ENCODE assay signal across 13 cellular contexts in genomic region chr6:144341831-144342527, GRCh38. TPM values are rescaled to one million over a fixed set of nuclear protein-coding genes. Genes with fewer than 3 reads are reported as not detected.
DNase-seq lines count a peak whose midpoint lies in the region; ATAC-seq and TF ChIP-seq lines count a peak whose summit lies in the region.
"Had no signal": no experiment of that assay in that cellular context is flagged by ENCODE, and none has a peak within 500 bp of the region (broad histone marks: within the 10 kb centered on the region; RNA-seq: fewer than 3 reads in every experiment).

No MANE protein-coding gene starts in this region.

- no peak overlapping the region for H3K9ac ChIP-seq in neural progenitor cell

- H3K27me3 Mint-ChIP-seq in activated naive CD4-positive, alpha-beta T cell treated with anti-CD3 and anti-CD28 coated beads, Interleukin-2, amount 10 ng/mL, durations not matched to agents 7 days and 5 days = no peaks in the 10 kb centered on the region
- no peaks in the 10 kb centered on the region for H3K27me3 Mint-ChIP-seq in endothelial cell (ENCODE audit: unreplicated experiment)
- no peaks in the 10 kb centered on the region for H3K27me3 Mint-ChIP-seq in neural progenitor cell (ENCODE audit: insufficient read depth, low read depth)

- peaks cover 14% of the 10 kb centered on the region for H3K36me3 Mint-ChIP-seq in activated naive CD4-positive, alpha-beta T cell treated with anti-CD3 and anti-CD28 coated beads, Interleukin-2, amount 10 ng/mL, durations not matched to agents 7 days and 5 days
- H3K36me3 Mint-ChIP-seq in activated naive CD4-positive, alpha-beta T cell treated with anti-CD3 and anti-CD28 coated beads, Interleukin-2, amount 50 U/mL, for 72 hours = peaks cover 0 to 5% of the 10 kb centered on the region in 2 donors
- H3K36me3 Mint-ChIP-seq in endothelial cell (ENCODE audit: low read depth, unreplicated experiment) (peaks cover 5% of the 10 kb centered on the region), neural progenitor cell (peaks cover 9% of the 10 kb centered on the region)

- no peak overlapping the region for H3K4me2 ChIP-seq in neural progenitor cell

- H3K4me3 Mint-ChIP-seq in activated naive CD4-positive, alpha-beta T cell treated with anti-CD3 and anti-CD28 coated beads, Interleukin-2, amount 10 ng/mL, durations not matched to agents 7 days and 5 days = no peak overlapping the region
- H3K4me3 Mint-ChIP-seq in endothelial cell (ENCODE audit: unreplicated experiment) = peak overlapping the region; percentile 70
- no peak overlapping the region for H3K4me3 Mint-ChIP-seq in neural progenitor cell

- H3K27ac ChIP-seq in uterus (peak overlapping the region; percentile 9 to 63), neural progenitor cell (no peak overlapping the region)
- H3K27ac ChIP-seq: HL-60 had no signal

- CTCF ChIA-PET in activated naive CD4-positive, alpha-beta T cell treated with anti-CD3 and anti-CD28 coated beads, Interleukin-2, amount 10 ng/mL, durations not matched to agents 7 days and 5 days (lab: Charles Lee) = interaction anchor here (0.7 to 1.2 kb wide), 2 partner anchors 36 to 140 kb away, joined by 5 read pairs; no protein-coding TSS in a partner anchor

- no peaks in the 10 kb centered on the region for H4K20me1 ChIP-seq in neural progenitor cell (ENCODE audit: low read depth)

- H3K9me3 ChIP-seq in uterus = no peaks in the 10 kb centered on the region
- H3K9me3 ChIP-seq in neural progenitor cell (ENCODE audit: low read depth) = no peaks in the 10 kb centered on the region

- H2AFZ ChIP-seq in neural progenitor cell (replicated peaks) = no peak overlapping the region

- no peaks in the 10 kb centered on the region for H3K9me3 Mint-ChIP-seq in activated naive CD4-positive, alpha-beta T cell treated with anti-CD3 and anti-CD28 coated beads, Interleukin-2, amount 10 ng/mL, durations not matched to agents 7 days and 5 days
- H3K9me3 Mint-ChIP-seq in activated naive CD4-positive, alpha-beta T cell treated with anti-CD3 and anti-CD28 coated beads, Interleukin-2, amount 50 U/mL, for 72 hours = peaks cover 0 to 4% of the 10 kb centered on the region in 2 donors
- H3K9me3 Mint-ChIP-seq in endothelial cell (ENCODE audit: unreplicated experiment) = no peaks in the 10 kb centered on the region
- H3K9me3 Mint-ChIP-seq in neural progenitor cell = no peaks in the 10 kb centered on the region
- H3K9me3 Mint-ChIP-seq: activated T-helper 1 cell treated with anti-CD3 and anti-CD28 coated beads, Interleukin-12 subunit alpha, Interleukin-12 subunit beta, Interleukin-2, Interleukin-4 antibody, amounts not matched to agents 30 ng/mL and 10 ng/mL and 1 ng/mL, durations not matched to agents 14 hours and 24 hours and 36 hours had no signal

- H3K36me3 ChIP-seq in uterus (no peaks in the 10 kb centered on the region), neural progenitor cell (no peaks in the 10 kb centered on the region)

- H3K27me3 ChIP-seq in uterus (no peaks in the 10 kb centered on the region), neural progenitor cell (no peaks in the 10 kb centered on the region)

- H3K4me3 ChIP-seq in uterus (no peak overlapping the region), neural progenitor cell (no peak overlapping the region)

- no peak for ATAC-seq in activated naive CD4-positive, alpha-beta T cell treated with anti-CD3 and anti-CD28 coated beads, Interleukin-2, amount 50 U/mL, for 72 hours
- peak; percentile 57 for ATAC-seq in HG03439 (IDR thresholded peaks at IDR 0.05; ENCODE audit: unreplicated experiment)
- ATAC-seq: stimulated activated naive CD8-positive, alpha-beta T cell treated with anti-CD3 and anti-CD28 coated beads, Interleukin-15, Interleukin-2, amounts not matched to agents 100 U/mL and 50 U/mL, for 24 hours had no signal

- TF ChIP-seq CTCF in endothelial cell (IDR thresholded peaks at IDR 0.05; ENCODE audit: unreplicated experiment) (no peak), uterus (IDR thresholded peaks at IDR 0.05) (no peak), neural progenitor cell (IDR thresholded peaks at IDR 0.05) (no peak)

- no peak for DNase-seq in activated naive CD4-positive, alpha-beta T cell treated with anti-CD3 and anti-CD28 coated beads, Interleukin-2, amount 10 ng/mL, durations not matched to agents 7 days and 5 days
- no peak for DNase-seq in activated naive CD4-positive, alpha-beta T cell treated with anti-CD3 and anti-CD28 coated beads, Interleukin-2, amount 50 U/mL, for 72 hours (ENCODE audit: low spot score in 2 of 2)
- DNase-seq in endothelial cell (ENCODE audit: low spot score) = no peak
- DNase-seq in uterus = no peak
- no peak for DNase-seq in neural progenitor cell (ENCODE audit: low spot score)
- no peak for DNase-seq in posterior cingulate gyrus
- no peak for DNase-seq in H4 (ENCODE audit: low spot score)
- DNase-seq: kidney; NCI-H1694 treated with DMSO at 0.1 percent for 48 hours; stimulated activated naive CD8-positive, alpha-beta T cell treated with anti-CD3 and anti-CD28 coated beads, Interleukin-15, Interleukin-2, amounts not matched to agents 100 U/mL and 50 U/mL, for 24 hours had no signal

- peaks cover 4 to 11% of the 10 kb centered on the region in 2 donors for H3K4me1 ChIP-seq in uterus
- H3K4me1 ChIP-seq in neural progenitor cell = peaks cover 5% of the 10 kb centered on the region

- H3K27ac Mint-ChIP-seq in activated naive CD4-positive, alpha-beta T cell treated with anti-CD3 and anti-CD28 coated beads, Interleukin-2, amount 10 ng/mL, durations not matched to agents 7 days and 5 days = peak overlapping the region; percentile 50
- no peak overlapping the region for H3K27ac Mint-ChIP-seq in activated naive CD4-positive, alpha-beta T cell treated with anti-CD3 and anti-CD28 coated beads, Interleukin-2, amount 50 U/mL, for 72 hours
- H3K27ac Mint-ChIP-seq in endothelial cell (ENCODE audit: unreplicated experiment) (peak overlapping the region; percentile 67), neural progenitor cell (no peak overlapping the region)

- no peak for TF ChIP-seq POLR2A in uterus (IDR thresholded peaks at IDR 0.05)

- H3F3A ChIP-seq in neural progenitor cell (ENCODE audit: low read depth) = no peaks in the 10 kb centered on the region

- intact Hi-C loops in uterus (cut with DNase I; ENCODE audit: low total_unique reads) = no loop called here
- intact Hi-C loops in posterior cingulate gyrus (cut with DNase I) = no loop called here

- H3K79me2 ChIP-seq in neural progenitor cell (ENCODE audit: low read depth) = no peaks in the 10 kb centered on the region

- peaks cover 67% of the 10 kb centered on the region for H3K4me1 Mint-ChIP-seq in activated naive CD4-positive, alpha-beta T cell treated with anti-CD3 and anti-CD28 coated beads, Interleukin-2, amount 10 ng/mL, durations not matched to agents 7 days and 5 days
- H3K4me1 Mint-ChIP-seq in endothelial cell (ENCODE audit: unreplicated experiment) = peaks cover 49% of the 10 kb centered on the region
- H3K4me1 Mint-ChIP-seq in neural progenitor cell = peaks cover 20% of the 10 kb centered on the region

RNA-seq across cellular contexts. Expression of gene UTRN, which starts 56.8 kb away (rescaled TPM):
- total RNA-seq in activated naive CD4-positive, alpha-beta T cell treated with anti-CD3 and anti-CD28 coated beads, Interleukin-2, amount 50 U/mL, for 72 hours = 10 to 100 TPM; 56.9 to 63.4 TPM
- 164 TPM for total RNA-seq in endothelial cell (ENCODE audit: unreplicated experiment)
- total RNA-seq in uterus = 100 to 1,000 TPM in 3 of 4 donors, 10 to 100 TPM in 1; 86.8 to 336 (median 231) TPM
- total RNA-seq in neural progenitor cell (ENCODE audit: low replicate concordance) = 44.3 and 60.9 TPM in 2 replicates
- total RNA-seq in H4 (2014; rRNA removed; shearing (Covaris generic)) = 15.8 and 24.0 TPM in 2 replicates

Comparison
In these comparisons a context has a peak if more than half of its experiments do, and no peak if none do; other contexts are left out.
1. H3K27ac Mint-ChIP-seq: peak in activated naive CD4-positive, alpha-beta T cell treated with anti-CD3 and anti-CD28 coated beads, Interleukin-2, amount 10 ng/mL, durations not matched to agents 7 days and 5 days (single experiment) and endothelial cell (single experiment); none in activated naive CD4-positive, alpha-beta T cell treated with anti-CD3 and anti-CD28 coated beads, Interleukin-2, amount 50 U/mL, for 72 hours (0 of 2) and neural progenitor cell (single experiment).